ENCODE assay signal across 19 cellular contexts in the genomic region with DNA sequence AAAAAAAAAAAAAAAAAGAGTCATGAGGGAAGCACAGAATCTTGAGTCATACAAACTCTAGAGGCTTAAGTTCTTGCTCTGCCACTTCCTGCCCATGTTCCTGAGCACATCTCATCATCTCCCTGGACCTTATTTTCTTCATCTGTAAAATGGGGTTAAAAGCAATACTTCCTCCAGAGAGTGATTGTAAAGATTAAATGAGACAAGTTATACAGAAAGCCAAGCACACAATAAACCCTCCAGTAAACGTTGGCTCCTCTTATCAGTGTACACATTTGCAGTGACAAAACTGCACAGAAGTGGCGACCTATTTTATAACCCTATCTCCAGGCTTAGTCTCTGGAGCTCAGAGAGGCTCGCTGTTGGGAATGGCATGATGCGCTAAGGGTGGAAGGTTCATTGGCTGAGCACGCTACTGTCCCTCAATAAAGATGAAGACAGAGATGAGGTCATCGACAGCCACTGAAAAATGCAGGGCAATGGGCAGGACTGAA.
"Had no signal": no experiment of that assay in that cellular context is flagged by ENCODE, and none has a peak within 500 bp of the region (broad histone marks: within the 10 kb centered on the region; RNA-seq: fewer than 3 reads in every experiment).

No MANE protein-coding gene starts in this region.

- DNase-seq: colonic mucosa; dermis blood vessel endothelial cell; erythroblast; foreskin keratinocyte; hippocampal formation; mesendoderm; naive thymus-derived CD4-positive, alpha-beta T cell; psoas muscle; retina; spleen; stimulated activated CD4-positive, alpha-beta T cell treated with anti-CD3 and anti-CD28 coated beads, Interleukin-15, amount 100 ng/mL, for 24 hours; stimulated activated CD4-positive, alpha-beta T cell treated with anti-CD3 and anti-CD28 coated beads, Interleukin-1b, Interleukin-23, amount 100 ng/mL, for 48 hours; stimulated activated CD4-positive, alpha-beta T cell treated with anti-CD3 and anti-CD28 coated beads, Interleukin-4, amount 100 ng/mL, for 24 hours; stimulated activated naive CD8-positive, alpha-beta T cell treated with anti-CD3 and anti-CD28 coated beads, Interleukin-15, amount 100 ng/mL, for 72 hours; transverse colon had no signal

- ATAC-seq: foreskin keratinocyte; naive thymus-derived CD4-positive, alpha-beta T cell; psoas muscle; sciatic nerve; stimulated activated memory B cell treated with anti-CD40 and anti-IgM and Interleukin-4, amounts not matched to agents 10 μg/mL and 1 μg/mL and 100 μg/mL, for 72 hours; stimulated activated naive CD8-positive, alpha-beta T cell treated with anti-CD3 and anti-CD28 coated beads, Interleukin-15, amount 100 ng/mL, for 72 hours had no signal

- H3K4me3 ChIP-seq: colonic mucosa, psoas muscle, spleen, thoracic aorta, transverse colon had no signal

- H3K4me1 Mint-ChIP-seq: naive thymus-derived CD4-positive, alpha-beta T cell; stimulated activated memory B cell treated with anti-CD40 and anti-IgM and Interleukin-4, amounts not matched to agents 10 μg/mL and 1 μg/mL and 100 μg/mL, for 72 hours; stimulated activated naive CD8-positive, alpha-beta T cell treated with anti-CD3 and anti-CD28 coated beads, Interleukin-15, amount 100 ng/mL, for 72 hours had no signal

- H3K27ac ChIP-seq: colonic mucosa, foreskin keratinocyte, neutrophil, psoas muscle, spleen, thoracic aorta, transverse colon had no signal

- H3K27ac Mint-ChIP-seq: naive thymus-derived CD4-positive, alpha-beta T cell; stimulated activated memory B cell treated with anti-CD40 and anti-IgM and Interleukin-4, amounts not matched to agents 10 μg/mL and 1 μg/mL and 100 μg/mL, for 72 hours; stimulated activated naive CD8-positive, alpha-beta T cell treated with anti-CD3 and anti-CD28 coated beads, Interleukin-15, amount 100 ng/mL, for 72 hours had no signal

- H3K36me3 Mint-ChIP-seq: naive thymus-derived CD4-positive, alpha-beta T cell; stimulated activated memory B cell treated with anti-CD40 and anti-IgM and Interleukin-4, amounts not matched to agents 10 μg/mL and 1 μg/mL and 100 μg/mL, for 72 hours had no signal

- H3K4me3 Mint-ChIP-seq: naive thymus-derived CD4-positive, alpha-beta T cell; stimulated activated memory B cell treated with anti-CD40 and anti-IgM and Interleukin-4, amounts not matched to agents 10 μg/mL and 1 μg/mL and 100 μg/mL, for 72 hours; stimulated activated naive CD8-positive, alpha-beta T cell treated with anti-CD3 and anti-CD28 coated beads, Interleukin-15, amount 100 ng/mL, for 72 hours had no signal

- H3K36me3 ChIP-seq: colonic mucosa, neutrophil, spleen, thoracic aorta, transverse colon had no signal

- H3K9me3 Mint-ChIP-seq: naive thymus-derived CD4-positive, alpha-beta T cell; stimulated activated memory B cell treated with anti-CD40 and anti-IgM and Interleukin-4, amounts not matched to agents 10 μg/mL and 1 μg/mL and 100 μg/mL, for 72 hours; stimulated activated naive CD8-positive, alpha-beta T cell treated with anti-CD3 and anti-CD28 coated beads, Interleukin-15, amount 100 ng/mL, for 72 hours had no signal

- H3K9me3 ChIP-seq: colonic mucosa, neutrophil, psoas muscle, spleen, thoracic aorta, transverse colon had no signal
